ENCODE assay signal across 8 cellular contexts in the genomic region with DNA sequence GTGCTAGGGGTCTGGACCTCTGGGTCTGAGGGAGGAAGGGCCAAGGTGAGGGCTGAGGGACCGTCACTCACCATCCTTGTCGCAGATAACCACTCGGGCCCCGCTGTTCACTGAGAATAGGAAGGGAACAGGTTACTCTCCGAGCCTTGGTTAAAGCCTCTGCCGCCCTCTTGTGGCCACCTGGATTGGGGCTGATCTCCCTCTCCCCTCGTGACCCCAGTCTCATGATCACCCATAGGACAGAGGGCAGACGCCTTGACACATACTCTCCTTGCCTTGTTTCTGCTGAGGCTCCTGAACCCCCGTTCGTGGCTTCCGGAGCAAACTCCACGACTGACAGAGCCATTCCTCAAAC. TPM values are rescaled to one million over a fixed set of nuclear protein-coding genes. Genes with fewer than 3 reads are reported as not detected.
DNase-seq lines count a peak whose midpoint lies in the region; ATAC-seq and TF ChIP-seq lines count a peak whose summit lies in the region.

No MANE protein-coding gene starts in this region.

- peaks cover 5 to 23% of the 10 kb centered on the region in 2 experiments; a peak in 3 of 4 replicates for H3K4me1 ChIP-seq in HCT116 (ENCODE audit: control insufficient read depth in 1 of 2, insufficient read depth in 2 of 2, low read length in 2 of 2)
- peaks cover 19% of the 10 kb centered on the region for H3K4me1 ChIP-seq in left ventricle myocardium inferior
- H3K4me1 ChIP-seq in prostate gland (replicated peaks): no peaks in the 10 kb centered on the region
- H3K4me1 ChIP-seq in upper lobe of right lung: no peaks in the 10 kb centered on the region

- no peaks in the 10 kb centered on the region for H3K79me2 ChIP-seq in HCT116 (ENCODE audit: insufficient read depth, low read length)

- no TSS peak for BruUV-seq in HCT116 (replicated peaks; lab: Mats Ljungman, UMichigan)

- 7% methylated on average over 12 of the region's 12 CpGs for WGBS in prostate gland

- peak; percentile 97 for TF ChIP-seq RAD21 in HCT116 (IDR thresholded peaks at IDR 0.05; ENCODE audit: low read depth)

- CTCF ChIA-PET in HCT116 (lab: Charles Lee): interaction anchor here (0.8 to 1.6 kb wide), 6 partner anchors 8 to 135 kb away, joined by 3 to 8 read pairs (median 4); no protein-coding TSS in a partner anchor

- intact Hi-C loops in HCT116 (cut with micrococcal nuclease) (loop anchor here (1.0 to 2.0 kb wide), 4 partner anchors 40 to 189 kb away; a partner anchor contains a TSS), left ventricle myocardium inferior (cut with micrococcal nuclease) (loop anchor here (2.0 kb wide), 1 partner anchor 41 kb away; no protein-coding TSS in a partner anchor), prostate gland (cut with DNase I) (loop anchor here (1.0 kb wide), 1 partner anchor 40 kb away; no protein-coding TSS in a partner anchor), upper lobe of right lung (cut with DNase I) (no loop called here)

- RAD21 ChIA-PET in HCT116 (lab: Charles Lee; ENCODE audit: low non-redundant PET in 1 of 2, low total read pairs in 2 of 2, uncharacterized antibody in 2 of 2, unreplicated experiment in 2 of 2): interaction anchor here (1.0 to 1.2 kb wide), 3 partner anchors 40 to 47 kb away, joined by 3 to 6 read pairs (median 4); no protein-coding TSS in a partner anchor

- H3K9me3 ChIP-seq in HCT116 (ENCODE audit: control insufficient read depth in 1 of 2, insufficient read depth in 1 of 2, low read depth in 1 of 2, low read length in 2 of 2) (no peaks in the 10 kb centered on the region), left ventricle myocardium inferior (replicated peaks) (no peaks in the 10 kb centered on the region), prostate gland (no peaks in the 10 kb centered on the region), upper lobe of right lung (no peaks in the 10 kb centered on the region)

- peak; percentile 86 to 92 (median 91) for TF ChIP-seq CTCF in HCT116 (IDR thresholded peaks at IDR 0.05 in 2 of 3, conservative IDR thresholded peaks at IDR 0.05 in 1 of 3; ENCODE audit: borderline replicate concordance in 1 of 3, insufficient read depth in 1 of 3, low read depth in 2 of 3, low read length in 2 of 3)
- TF ChIP-seq CTCF in left ventricle myocardium inferior (IDR thresholded peaks at IDR 0.05; ENCODE audit: borderline replicate concordance): peak; percentile 95
- TF ChIP-seq CTCF in prostate gland (IDR thresholded peaks at IDR 0.05): peak; percentile 93 to 99 (median 98)
- peak; percentile 89 for TF ChIP-seq CTCF in upper lobe of right lung (IDR thresholded peaks at IDR 0.05)

- H3K4me3 ChIP-seq in HCT116 (replicated peaks in 1 of 2; ENCODE audit: low read depth in 1 of 2, low read length in 2 of 2): peak overlapping the region; percentile 29 to 35; a peak in 3 of 4 replicates
- H3K4me3 ChIP-seq in left ventricle myocardium inferior: peak overlapping the region; percentile 58
- peak overlapping the region; percentile 10 to 27 for H3K4me3 ChIP-seq in prostate gland
- H3K4me3 ChIP-seq in upper lobe of right lung: peak overlapping the region; percentile 60

- TF ChIP-seq POLR2A in HCT116 (IDR thresholded peaks at IDR 0.05; ENCODE audit: borderline replicate concordance, extremely low read depth, insufficient read depth, insufficient read length) (no peak), prostate gland (IDR thresholded peaks at IDR 0.05) (peak; percentile 26)

- no peaks in the 10 kb centered on the region for H3K9me2 ChIP-seq in HCT116 (ENCODE audit: insufficient read depth)

- peaks cover 0 to 4% of the 10 kb centered on the region in 2 experiments; a peak in 1 of 4 replicates for H3K36me3 ChIP-seq in HCT116 (ENCODE audit: control insufficient read depth in 1 of 2, insufficient read depth in 2 of 2, low read length in 2 of 2)
- H3K36me3 ChIP-seq in left ventricle myocardium inferior: peaks cover 9% of the 10 kb centered on the region
- H3K36me3 ChIP-seq in prostate gland: no peaks in the 10 kb centered on the region
- H3K36me3 ChIP-seq in upper lobe of right lung: peaks cover 14% of the 10 kb centered on the region

- H3K27me3 ChIP-seq in HCT116 (ENCODE audit: insufficient read depth, low read length) (no peaks in the 10 kb centered on the region), left ventricle myocardium inferior (ENCODE audit: low read depth) (no peaks in the 10 kb centered on the region), prostate gland (replicated peaks; ENCODE audit: insufficient read depth) (no peaks in the 10 kb centered on the region), upper lobe of right lung (no peaks in the 10 kb centered on the region)

- POLR2A ChIA-PET in HCT116 (lab: Charles Lee): no interaction called here

- no peak overlapping the region for H3K9ac ChIP-seq in HCT116 (ENCODE audit: low read length)

- H3K4me2 ChIP-seq in HCT116 (ENCODE audit: low read length): peak overlapping the region; percentile 52

- H4K20me1 ChIP-seq in HCT116 (ENCODE audit: insufficient read depth): no peaks in the 10 kb centered on the region

- no peak overlapping the region for H2AFZ ChIP-seq in HCT116 (ENCODE audit: low read depth, low read length, poor library complexity, severe bottlenecking)

- ATAC-seq in HCT116 (peak; percentile 93), upper lobe of right lung (peak; percentile 96)

- H3K27ac ChIP-seq in HCT116 (ENCODE audit: low read depth, low read length): peak overlapping the region; percentile 56
- peak overlapping the region; percentile 73 for H3K27ac ChIP-seq in left ventricle myocardium inferior (replicated peaks)
- H3K27ac ChIP-seq in prostate gland: peak overlapping the region; percentile 63 to 67
- H3K27ac ChIP-seq in upper lobe of right lung: peak overlapping the region; percentile 81

- peak; percentile 87 for DNase-seq in DMS79 treated with DMSO at 0.1 percent for 48 hours (lab: John Stamatoyannopoulos, UW)
- DNase-seq in HCT116 (ENCODE audit: low read depth, low spot score): peak; percentile 76
- DNase-seq in NCI-H146 (lab: John Stamatoyannopoulos, UW): peak; percentile 92
- peak; percentile 90 for DNase-seq in T follicular helper cell (ENCODE audit: low read depth)
- peak; percentile 72 for DNase-seq in amniotic stem cell (lab: John Stamatoyannopoulos, UW)
- DNase-seq in left ventricle myocardium inferior: peak; percentile 92
- peak; percentile 94 for DNase-seq in prostate gland (ENCODE audit: low spot score)
- DNase-seq in upper lobe of right lung: peak; percentile 97

TF ChIP-seq in HCT116, 20 proteins besides CTCF, POLR2A, EP300 and RAD21:
- TF ChIP-seq CBX3 (IDR thresholded peaks at IDR 0.05; ENCODE audit: low read depth): no peak
- no peak for TF ChIP-seq TCF7L2 (IDR thresholded peaks at IDR 0.05; ENCODE audit: borderline replicate concordance, extremely low read depth, insufficient read depth, insufficient read length)
- no peak for TF ChIP-seq ZNF274 (IDR thresholded peaks at IDR 0.05; ENCODE audit: low read depth, low read length)
- TF ChIP-seq, protein P1, sequence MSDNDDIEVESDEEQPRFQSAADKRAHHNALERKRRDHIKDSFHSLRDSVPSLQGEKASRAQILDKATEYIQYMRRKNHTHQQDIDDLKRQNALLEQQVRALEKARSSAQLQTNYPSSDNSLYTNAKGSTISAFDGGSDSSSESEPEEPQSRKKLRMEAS (IDR thresholded peaks at IDR 0.05): no peak
- TF ChIP-seq ELF1 (IDR thresholded peaks at IDR 0.05; ENCODE audit: borderline replicate concordance, low read depth): no peak
- TF ChIP-seq FOSL1 (IDR thresholded peaks at IDR 0.05; ENCODE audit: low read depth): no peak
- 0 out of 2 replicates have a peak, but pooled peaks have one; percentile 34 for TF ChIP-seq POLR2AphosphoS5 (IDR thresholded peaks at IDR 0.05; ENCODE audit: low read depth, low read length)
- no peak for TF ChIP-seq SRF (IDR thresholded peaks at IDR 0.05; ENCODE audit: low read depth)
- no peak for TF ChIP-seq SIN3A (IDR thresholded peaks at IDR 0.05; ENCODE audit: low read depth)

RNA-seq across cellular contexts. Expression of a gene that starts 0.6 kb away (rescaled TPM):
- total RNA-seq in HCT116 (2021; ENCODE audit: unreplicated experiment) (3.9 TPM), left ventricle myocardium inferior (1.8 TPM), prostate gland (10 to 100 TPM; 11.0 to 11.2 TPM), upper lobe of right lung (23.5 TPM)
- 2.6 and 3.8 TPM in 2 replicates for polyA plus RNA-seq in HCT116 (2012)

RNA-seq across cellular contexts. Expression of a gene that starts 24.9 kb away (rescaled TPM):
- total RNA-seq in HCT116 (2021; ENCODE audit: unreplicated experiment) (66.1 TPM), left ventricle myocardium inferior (70.8 TPM), prostate gland (10 to 100 TPM; 71.8 to 92.0 TPM), upper lobe of right lung (59.0 TPM)
- 62.0 and 68.6 TPM in 2 replicates for polyA plus RNA-seq in HCT116 (2012)

RNA-seq across cellular contexts. Expression of a gene that starts 32.7 kb away (rescaled TPM):
- 20.4 TPM for total RNA-seq in HCT116 (2021; ENCODE audit: unreplicated experiment)
- 14.2 and 14.7 TPM in 2 replicates for polyA plus RNA-seq in HCT116 (2012)
- total RNA-seq in left ventricle myocardium inferior: 24.7 TPM
- total RNA-seq in prostate gland: 10 to 100 TPM in 1 of 2 donors, 1 to 10 TPM in 1; 9.4 to 22.9 TPM
- 16.0 TPM for total RNA-seq in upper lobe of right lung

RNA-seq across cellular contexts. Expression of a gene that starts 36.5 kb away (rescaled TPM):
- total RNA-seq in HCT116 (2021; ENCODE audit: unreplicated experiment): 50.3 TPM
- polyA plus RNA-seq in HCT116 (2012): 105 and 164 TPM in 2 replicates
- total RNA-seq in left ventricle myocardium inferior: 76.4 TPM
- 10 to 100 TPM; 35.1 to 49.0 TPM for total RNA-seq in prostate gland
- total RNA-seq in upper lobe of right lung: 80.9 TPM

Comparison
In these comparisons a context has a peak if more than half of its experiments do, and no peak if none do; other contexts are left out.
1. Peak in every context shown above with its lines: DNase-seq, ATAC-seq, H3K4me3 ChIP-seq and H3K27ac ChIP-seq.